8 cellular contexts compared by ENCODE assay signal in genomic region chr2:64049633-64050220, GRCh38. TPM values are rescaled to one million over a fixed set of nuclear protein-coding genes. Genes with fewer than 3 reads are reported as not detected.
A peak's percentile ranks its signal among the peaks of the same experiment; 100 is the strongest.
DNase-seq lines count a peak whose midpoint lies in the region; ATAC-seq and TF ChIP-seq lines count a peak whose summit lies in the region.

No MANE protein-coding gene starts in this region.

- no peak overlapping the region for H3K4me3 Mint-ChIP-seq in activated T-cell treated with anti-CD3 and anti-CD28 coated beads, Interleukin-2, amount 50 U/mL, for 4 hours

- H3K9me3 Mint-ChIP-seq in activated T-cell treated with anti-CD3 and anti-CD28 coated beads, Interleukin-2, amount 50 U/mL, for 4 hours = no peaks in the 10 kb centered on the region

- H3K79me1 ChIP-seq in neuronal stem cell (ENCODE audit: low read depth, low read length) = no peaks in the 10 kb centered on the region

- CTCF ChIA-PET in Panc1 (lab: Charles Lee) = interaction anchor here (0.7 to 2.5 kb wide), 3 partner anchors 262 to 281 kb away, joined by 5 to 29 read pairs (median 6); no protein-coding TSS in a partner anchor

- no peak overlapping the region for H2BK15ac ChIP-seq in neuronal stem cell (ENCODE audit: low read length)

- H3K4ac ChIP-seq in neuronal stem cell (ENCODE audit: low read length) = no peak overlapping the region

- no peak overlapping the region for H2BK120ac ChIP-seq in neuronal stem cell (ENCODE audit: low read depth, low read length)

- H3K79me2 ChIP-seq in DND-41 (ENCODE audit: insufficient read depth, low read length) (no peaks in the 10 kb centered on the region), KMS-11 (ENCODE audit: insufficient read depth, low read depth) (no peaks in the 10 kb centered on the region), fibroblast of lung (ENCODE audit: control insufficient read depth, insufficient read depth, low read length) (no peaks in the 10 kb centered on the region)

- ATAC-seq in DND-41 (ENCODE audit: insufficient read depth, low read depth) = peak; percentile 97
- ATAC-seq in GM21619 (IDR thresholded peaks at IDR 0.05; ENCODE audit: unreplicated experiment) = peak; percentile 83
- ATAC-seq in Panc1 = peak; percentile 94
- peak; percentile 92 to 96 for ATAC-seq in activated T-cell treated with anti-CD3 and anti-CD28 coated beads, Interleukin-2, amount 50 U/mL, for 4 hours

- no peak overlapping the region for H3K18ac ChIP-seq in neuronal stem cell (ENCODE audit: low read length)

- H3K23ac ChIP-seq in neuronal stem cell (ENCODE audit: low read depth, low read length, poor library complexity) = no peak overlapping the region

- in situ Hi-C loops in Panc1 (cut with HindIII; ENCODE audit: low pct_unique_long_range_greater_than_20kb, low sequenced_read_pairs) = no loop called here

- DNase-seq in DND-41 = peak; percentile 76
- peak; percentile 54 for DNase-seq in Panc1 (ENCODE audit: low read depth, low spot score)
- peak; percentile 61 for DNase-seq in activated T-cell treated with anti-CD3 and anti-CD28 coated beads, Interleukin-2, amount 50 U/mL, for 4 hours
- DNase-seq in fibroblast of lung (ENCODE audit: low read depth in 2 of 2) = peak; percentile 51 to 80
- DNase-seq in neuronal stem cell (ENCODE audit: low spot score) = peak; percentile 36
- DNase-seq in thyroid gland = peak; percentile 46 to 60

- TF ChIP-seq CTCF in DND-41 (IDR thresholded peaks at IDR 0.05; ENCODE audit: borderline replicate concordance, extremely low read depth, low read length, poor library complexity, severe bottlenecking) (peak; percentile 96), KMS-11 (conservative IDR thresholded peaks at IDR 0.05; ENCODE audit: low read depth, low read length) (peak; percentile 90), Panc1 (IDR thresholded peaks at IDR 0.05) (peak; percentile 84), fibroblast of lung (conservative IDR thresholded peaks at IDR 0.05 in 1 of 2, IDR thresholded peaks at IDR 0.05 in 1 of 2; ENCODE audit: low read depth in 1 of 2, low read length in 2 of 2) (peak; percentile 93 to 94), thyroid gland (IDR thresholded peaks at IDR 0.05) (peak; percentile 27 to 82 (median 76))

- H3K9me3 ChIP-seq in DND-41 (ENCODE audit: insufficient read depth, low read length, severe bottlenecking) = no peaks in the 10 kb centered on the region
- no peaks in the 10 kb centered on the region for H3K9me3 ChIP-seq in Panc1 (ENCODE audit: control insufficient read depth, insufficient read depth, low read depth, low read length)
- H3K9me3 ChIP-seq in fibroblast of lung (ENCODE audit: control insufficient read depth, insufficient read depth, low read depth, low read length) = no peaks in the 10 kb centered on the region
- H3K9me3 ChIP-seq in neuronal stem cell (replicated peaks in 1 of 2; ENCODE audit: control insufficient read depth in 2 of 2, insufficient read depth in 1 of 2, low read depth in 1 of 2, low read length in 2 of 2) = no peaks in the 10 kb centered on the region
- no peaks in the 10 kb centered on the region for H3K9me3 ChIP-seq in thyroid gland

- H2AK5ac ChIP-seq in neuronal stem cell (ENCODE audit: low read depth, low read length) = no peak overlapping the region

- H2BK12ac ChIP-seq in neuronal stem cell (ENCODE audit: low read length) = no peak overlapping the region

- H3K36me3 ChIP-seq in DND-41 (ENCODE audit: insufficient read depth, low read length) (no peaks in the 10 kb centered on the region), KMS-11 (ENCODE audit: insufficient read depth) (no peaks in the 10 kb centered on the region), Panc1 (ENCODE audit: control insufficient read depth, insufficient read depth, low read length) (no peaks in the 10 kb centered on the region; the same call in 1 of the 2 replicates), fibroblast of lung (ENCODE audit: control insufficient read depth, insufficient read depth, low read length) (no peaks in the 10 kb centered on the region), neuronal stem cell (replicated peaks in 1 of 2; ENCODE audit: control insufficient read depth in 2 of 2, insufficient read depth in 2 of 2, low read length in 2 of 2) (no peaks in the 10 kb centered on the region), thyroid gland (no peaks in the 10 kb centered on the region)

- H3K4me2 ChIP-seq in DND-41 (ENCODE audit: insufficient read depth, low read length) = peak overlapping the region; percentile 10; the same call in 1 of the 2 replicates
- peak overlapping the region; percentile 55 for H3K4me2 ChIP-seq in KMS-11
- no peak overlapping the region for H3K4me2 ChIP-seq in fibroblast of lung (ENCODE audit: extremely low read depth, insufficient read depth, low read length)
- no peak overlapping the region for H3K4me2 ChIP-seq in neuronal stem cell (ENCODE audit: insufficient read depth, low read length, poor library complexity, severe bottlenecking)

- H3K4me1 ChIP-seq in DND-41 (ENCODE audit: insufficient read depth, low read length) = peaks cover 29% of the 10 kb centered on the region
- peaks cover 99% of the 10 kb centered on the region for H3K4me1 ChIP-seq in KMS-11 (ENCODE audit: low read depth, poor library complexity, severe bottlenecking)
- no peaks in the 10 kb centered on the region for H3K4me1 ChIP-seq in Panc1 (ENCODE audit: control insufficient read depth, insufficient read depth, low read length)
- H3K4me1 ChIP-seq in fibroblast of lung (ENCODE audit: control insufficient read depth, extremely low read depth, insufficient read depth, low read length) = no peaks in the 10 kb centered on the region
- peaks cover 5 to 11% of the 10 kb centered on the region in 2 donors for H3K4me1 ChIP-seq in neuronal stem cell (ENCODE audit: control insufficient read depth in 2 of 2, insufficient read depth in 1 of 2, low read depth in 1 of 2, low read length in 2 of 2)
- H3K4me1 ChIP-seq in thyroid gland = no peaks in the 10 kb centered on the region

- POLR2A ChIA-PET in Panc1 (lab: Charles Lee) = no interaction called here

- intact Hi-C loops in Panc1 (cut with micrococcal nuclease; ENCODE audit: unreplicated experiment) = loop anchor here (1.0 to 5.0 kb wide), 2 partner anchors 276 to 438 kb away; no protein-coding TSS in a partner anchor
- intact Hi-C loops in thyroid gland (cut with DNase I) = loop anchor here (5.0 kb wide), 1 partner anchor 263 kb away; no protein-coding TSS in a partner anchor

- H3K4me1 Mint-ChIP-seq in activated T-cell treated with anti-CD3 and anti-CD28 coated beads, Interleukin-2, amount 50 U/mL, for 4 hours (ENCODE audit: low read depth) = peaks cover 31% of the 10 kb centered on the region

- peak overlapping the region; percentile 49 for H2AFZ ChIP-seq in DND-41 (ENCODE audit: low read depth, low read length)
- peak overlapping the region; percentile 70 for H2AFZ ChIP-seq in KMS-11 (ENCODE audit: low read depth)
- H2AFZ ChIP-seq in fibroblast of lung (ENCODE audit: low read length) = peak overlapping the region; percentile 69
- H2AFZ ChIP-seq in neuronal stem cell (ENCODE audit: low read length) = peak overlapping the region; percentile 27

- H4K20me1 ChIP-seq in DND-41 (ENCODE audit: insufficient read depth, low read length) (no peaks in the 10 kb centered on the region), KMS-11 (ENCODE audit: insufficient read depth) (no peaks in the 10 kb centered on the region), fibroblast of lung (ENCODE audit: control insufficient read depth, extremely low read depth, insufficient read depth, low read length) (no peaks in the 10 kb centered on the region)

- no peak overlapping the region for H4K8ac ChIP-seq in neuronal stem cell (ENCODE audit: low read depth, low read length)

- BruUV-seq in Panc1 (replicated peaks; lab: Mats Ljungman, UMichigan) = no TSS peak

- no peak overlapping the region for H3K27ac ChIP-seq in DND-41 (ENCODE audit: low read length)
- H3K27ac ChIP-seq in KMS-11 = peak overlapping the region; percentile 24; the same call in 1 of the 2 replicates
- H3K27ac ChIP-seq in Panc1 (ENCODE audit: low read length) = no peak overlapping the region
- H3K27ac ChIP-seq in fibroblast of lung (ENCODE audit: insufficient read depth, low read length) = no peak overlapping the region
- no peak overlapping the region for H3K27ac ChIP-seq in neuronal stem cell (replicated peaks; ENCODE audit: low read length)
- no peak overlapping the region for H3K27ac ChIP-seq in thyroid gland

- no peaks in the 10 kb centered on the region for H3K27me3 ChIP-seq in DND-41 (ENCODE audit: insufficient read depth, low read length, poor library complexity)
- no peaks in the 10 kb centered on the region for H3K27me3 ChIP-seq in KMS-11 (ENCODE audit: insufficient read depth, low read depth)
- H3K27me3 ChIP-seq in Panc1 (ENCODE audit: control insufficient read depth, insufficient read depth, low read length) = peaks cover 9% of the 10 kb centered on the region
- H3K27me3 ChIP-seq in fibroblast of lung (ENCODE audit: control insufficient read depth, insufficient read depth, low read length) = no peaks in the 10 kb centered on the region
- H3K27me3 ChIP-seq in neuronal stem cell (ENCODE audit: control insufficient read depth in 3 of 3, insufficient read depth in 3 of 3, low read depth in 1 of 3, low read length in 3 of 3) = peaks cover 0 to 2% (median 0%) of the 10 kb centered on the region in 3 experiments
- no peaks in the 10 kb centered on the region for H3K27me3 ChIP-seq in thyroid gland

- H3K4me3 ChIP-seq in DND-41 (ENCODE audit: low read depth in 1 of 2, low read length in 2 of 2) (no peak overlapping the region), KMS-11 (IDR thresholded peaks at IDR 0.05; ENCODE audit: insufficient read depth, low read depth, low read length) (no peak overlapping the region), Panc1 (ENCODE audit: low read depth in 2 of 2, low read length in 2 of 2) (no peak overlapping the region), fibroblast of lung (replicated peaks in 1 of 4; ENCODE audit: control extremely low read depth in 1 of 4, insufficient read depth in 1 of 4, low read depth in 3 of 4, low read length in 4 of 4) (no peak overlapping the region), neuronal stem cell (ENCODE audit: low read length in 2 of 2) (no peak overlapping the region), thyroid gland (replicated peaks in 1 of 3) (no peak overlapping the region)

- H4K91ac ChIP-seq in neuronal stem cell (ENCODE audit: low read depth, low read length, poor library complexity) = no peak overlapping the region

- TF ChIP-seq POLR2A in thyroid gland (IDR thresholded peaks at IDR 0.05) = no peak

- no peak overlapping the region for H2BK5ac ChIP-seq in neuronal stem cell (ENCODE audit: low read length)

- H3K36me3 Mint-ChIP-seq in activated T-cell treated with anti-CD3 and anti-CD28 coated beads, Interleukin-2, amount 50 U/mL, for 4 hours (ENCODE audit: insufficient read depth) = no peaks in the 10 kb centered on the region

- H3K9ac ChIP-seq in DND-41 (ENCODE audit: low read depth, low read length) = no peak overlapping the region
- H3K9ac ChIP-seq in KMS-11 = peak overlapping the region; percentile 7; the same call in 1 of the 2 replicates
- H3K9ac ChIP-seq in fibroblast of lung (ENCODE audit: insufficient read depth, low read length) = no peak overlapping the region
- no peak overlapping the region for H3K9ac ChIP-seq in neuronal stem cell (ENCODE audit: low read depth, low read length, poor library complexity)

- H3K27me3 Mint-ChIP-seq in activated T-cell treated with anti-CD3 and anti-CD28 coated beads, Interleukin-2, amount 50 U/mL, for 4 hours (ENCODE audit: low read depth) = no peaks in the 10 kb centered on the region

- no peak overlapping the region for H3K14ac ChIP-seq in neuronal stem cell (ENCODE audit: low read length)

- no CpG with 5 or more reads among the region's 3 CpGs for WGBS in neuronal stem cell (ENCODE audit: extremely low coverage in 2 of 2, insufficient read length in 2 of 2, insufficient replicate concordance in 1 of 2), 2 donors
- 3 to 4% methylated on average over 3 of the region's 3 CpGs for WGBS in thyroid gland, 2 donors

RNA-seq across cellular contexts. Expression of gene VPS54, which starts 30.5 kb away (rescaled TPM):
- total RNA-seq in Panc1 (2021; ENCODE audit: unreplicated experiment) (21.2 TPM), fibroblast of lung (25.7 and 29.7 TPM in 2 replicates), thyroid gland (10 to 100 TPM; 34.4 to 40.8 (median 35.9) TPM)
- polyA plus RNA-seq in Panc1 (2012; ENCODE audit: insufficient read length) = 11.2 TPM
- 10 to 100 TPM in 2 of 3 donors, 1 to 10 TPM in 1; 9.7 to 10.7 (median 10.2) TPM for total RNA-seq in activated T-cell treated with anti-CD3 and anti-CD28 coated beads, Interleukin-2, amount 50 U/mL, for 4 hours
- polyA plus RNA-seq in fibroblast of lung = 14.8 and 18.4 TPM in 2 replicates
- 11.9 and 12.0 TPM in 2 replicates for polyA plus RNA-seq in fibroblast of lung (2012)
- 3.2 and 3.7 TPM in 2 replicates for polyA minus RNA-seq in fibroblast of lung (ENCODE audit: low replicate concordance)
- polyA plus RNA-seq in neuronal stem cell (2013, experiment 1 of 2) = 19.8 TPM
- polyA plus RNA-seq in neuronal stem cell (2013, experiment 2 of 2) = 20.0 TPM

Comparison
In these comparisons a context has a peak if more than half of its experiments do, and no peak if none do; other contexts are left out.
1. H3K4me2 ChIP-seq: peak in DND-41 (single experiment) and KMS-11 (single experiment); none in fibroblast of lung (single experiment) and neuronal stem cell (single experiment).
2. Peak in every context shown above with its lines, with median percentiles within 50 percentile points of each other: ATAC-seq, DNase-seq, H2AFZ ChIP-seq and CTCF ChIP-seq.